Comparison of ENCODE assay signal across 7 cellular contexts in genomic region chr4:103256056-103256455, GRCh38. TPM values are rescaled to one million over a fixed set of nuclear protein-coding genes. Genes with fewer than 3 reads are reported as not detected.
A peak's percentile ranks its signal among the peaks of the same experiment; 100 is the strongest.
DNase-seq lines count a peak whose midpoint lies in the region; ATAC-seq and TF ChIP-seq lines count a peak whose summit lies in the region.
"Not testable (repeated sequence)": the region's sequence is repeated elsewhere in the genome, so short reads cannot be mapped to it uniquely, and the experiment has no call there.

No MANE protein-coding gene starts in this region.

- not testable (repeated sequence) for H3K27me3 Mint-ChIP-seq in GM23338 (ENCODE audit: insufficient read depth, low read depth, poor library complexity); endodermal cell (ENCODE audit: insufficient read depth); neural progenitor cell (ENCODE audit: insufficient read depth, low read depth)

- peak overlapping the region; percentile 33 for H3K4me3 ChIP-seq in GM23338
- peak overlapping the region; percentile 39 for H3K4me3 ChIP-seq in LNCaP clone FGC (ENCODE audit: low read depth, low read length)
- H3K4me3 ChIP-seq in endodermal cell (ENCODE audit: low read length), result not testable (repeated sequence)
- peak overlapping the region; percentile 11; the same call in 1 of the 2 replicates for H3K4me3 ChIP-seq in iPS-18c (ENCODE audit: insufficient read depth, low read depth, low read length)
- peak overlapping the region; percentile 45 for H3K4me3 ChIP-seq in neural progenitor cell

- not testable (repeated sequence) for H3K36me3 ChIP-seq in GM23338 (ENCODE audit: insufficient read depth); endodermal cell (ENCODE audit: control insufficient read depth, insufficient read depth, low read length); neural progenitor cell

- not testable (repeated sequence) for H3K9me2 ChIP-seq in GM23338 (ENCODE audit: insufficient read depth)

- not testable (repeated sequence) for H3K27me3 ChIP-seq in GM23338 (ENCODE audit: insufficient read depth); endodermal cell (ENCODE audit: control insufficient read depth, insufficient read depth, low read length, poor library complexity, severe bottlenecking); neural progenitor cell

- H3K27ac ChIP-seq in GM23338 (ENCODE audit: low read depth), result 0 out of 2 replicates have a peak overlapping the region, but pooled peaks have one; percentile 56
- not testable (repeated sequence) for H3K27ac ChIP-seq in endodermal cell (ENCODE audit: low read depth, low read length); neural progenitor cell

- H3K4me1 ChIP-seq in GM23338 (ENCODE audit: insufficient read depth) (peaks cover 27% of the 10 kb centered on the region), neural progenitor cell (peaks cover 11% of the 10 kb centered on the region)
- H3K4me1 ChIP-seq in endodermal cell (ENCODE audit: control insufficient read depth, insufficient read depth, low read length), result not testable (repeated sequence)

- H2AFZ ChIP-seq in GM23338, result peak overlapping the region; percentile 79; the same call in 1 of the 2 replicates
- not testable (repeated sequence) for H2AFZ ChIP-seq in neural progenitor cell (replicated peaks)

- H3K4me2 ChIP-seq in GM23338 (peak overlapping the region; percentile 65), neural progenitor cell (peak overlapping the region; percentile 76)

- H3K4me1 Mint-ChIP-seq in GM23338, result peaks cover 11% of the 10 kb centered on the region
- H3K4me1 Mint-ChIP-seq in endodermal cell, neural progenitor cell: not testable (repeated sequence)

- H3K4me3 Mint-ChIP-seq in GM23338 (peak overlapping the region; percentile 59; the same call in 2 of the 3 replicates), endodermal cell (peak overlapping the region; percentile 78), neural progenitor cell (peak overlapping the region; percentile 48)

- H3K36me3 Mint-ChIP-seq in GM23338 (ENCODE audit: low read depth), result peaks cover 13% of the 10 kb centered on the region; the same call in 1 of the 3 replicates
- not testable (repeated sequence) for H3K36me3 Mint-ChIP-seq in endodermal cell (ENCODE audit: low read depth); neural progenitor cell

- not testable (repeated sequence) for H3K79me2 ChIP-seq in GM23338 (replicated peaks; ENCODE audit: insufficient read depth)
- peaks cover 35% of the 10 kb centered on the region for H3K79me2 ChIP-seq in neural progenitor cell (ENCODE audit: low read depth)

- H3K9me3 ChIP-seq in endodermal cell (ENCODE audit: control insufficient read depth, low read length); iPS-18c (ENCODE audit: control insufficient read depth, insufficient read depth, low read length); neural progenitor cell (ENCODE audit: low read depth): not testable (repeated sequence)

- TF ChIP-seq CTCF in GM23338 (conservative IDR thresholded peaks at IDR 0.05; ENCODE audit: low read depth in 2 of 2); LNCaP clone FGC (IDR thresholded peaks at IDR 0.05; ENCODE audit: control insufficient read depth, extremely low read depth, insufficient read depth); endodermal cell (conservative IDR thresholded peaks at IDR 0.05); neural progenitor cell (IDR thresholded peaks at IDR 0.05): not testable (repeated sequence)

- H3K9me3 Mint-ChIP-seq in GM23338 (peaks cover 13% of the 10 kb centered on the region; the same call in 2 of the 3 replicates), endodermal cell (peaks cover 19% of the 10 kb centered on the region)
- H3K9me3 Mint-ChIP-seq in neural progenitor cell, result not testable (repeated sequence)

- not testable (repeated sequence) for H3K9ac ChIP-seq in endodermal cell (ENCODE audit: extremely low read depth, low read length, poor library complexity, severe bottlenecking); neural progenitor cell

- H3F3A ChIP-seq in GM23338 (replicated peaks; ENCODE audit: low read depth); neural progenitor cell (ENCODE audit: low read depth): not testable (repeated sequence)

- WGBS in endodermal cell (ENCODE audit: insufficient coverage in 1 of 2, insufficient read length in 1 of 2), 2 experiments, result 78 to 92% methylated on average over 4 to 15 of the region's 16 CpGs

- peak overlapping the region; percentile 86 for H3K27ac Mint-ChIP-seq in GM23338
- peak overlapping the region; percentile 99 for H3K27ac Mint-ChIP-seq in endodermal cell
- H3K27ac Mint-ChIP-seq in neural progenitor cell, result not testable (repeated sequence)

- DNase-seq in GM23338 (ENCODE audit: low spot score) (peak; percentile 12), NCI-H526 treated with DMSO at 0.1 percent for 48 hours (lab: John Stamatoyannopoulos, UW) (peak; percentile 47), RPMI8226 (peak; percentile 25), endodermal cell (peak; percentile 50)
- DNase-seq in LNCaP clone FGC (ENCODE audit: low read depth); neural progenitor cell (ENCODE audit: low spot score): not testable (repeated sequence)

- H4K20me1 ChIP-seq in GM23338 (replicated peaks; ENCODE audit: insufficient read depth); neural progenitor cell (ENCODE audit: low read depth): not testable (repeated sequence)

- not testable (repeated sequence) for ATAC-seq in GM23338

RNA-seq across cellular contexts. Expression of gene CENPE, which starts 57.9 kb away (rescaled TPM):
- total RNA-seq in GM23338 (2014; rRNA removed; shearing (Covaris generic)), result 25.2 and 42.2 TPM in 2 replicates
- 35.7 and 46.7 TPM in 2 replicates for polyA plus RNA-seq in GM23338 (2016; fragmentation: Nextera tagmentation; extraction: Ambion mirVana)
- 10 to 100 TPM; 32.4 to 39.6 TPM for total RNA-seq in endodermal cell
- 31.0 TPM for polyA plus RNA-seq in endodermal cell (2013, experiment 1 of 2)
- 40.7 TPM for polyA plus RNA-seq in endodermal cell (2013, experiment 2 of 2)
- total RNA-seq in neural progenitor cell (ENCODE audit: low replicate concordance), result 55.7 and 95.2 TPM in 2 replicates
